Comparison of ENCODE assay signal across 8 cellular contexts in the genomic region with DNA sequence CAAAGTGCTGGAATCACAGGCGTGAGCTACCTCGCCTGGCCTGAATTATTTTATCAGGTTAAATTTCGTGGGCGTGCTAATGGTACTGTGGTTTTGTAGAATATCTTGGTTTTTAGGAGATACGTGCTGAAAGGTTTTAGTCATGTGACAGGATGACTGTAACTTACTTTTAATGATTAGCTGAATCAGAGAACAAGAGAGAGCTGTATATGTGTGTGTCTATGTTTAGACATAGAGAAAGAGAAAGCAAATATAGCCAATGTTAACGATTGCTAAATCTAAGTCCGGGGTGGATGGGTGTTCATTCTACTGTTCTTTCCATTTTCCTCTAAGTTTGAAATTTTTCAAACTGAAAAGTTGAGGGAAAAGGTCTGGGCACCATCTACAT. TPM values are rescaled to one million over a fixed set of nuclear protein-coding genes. Genes with fewer than 3 reads are reported as not detected.
DNase-seq lines count a peak whose midpoint lies in the region; ATAC-seq, FAIRE-seq and TF ChIP-seq lines count a peak whose summit lies in the region.

No MANE protein-coding gene starts in this region.

- H3K36me3 Mint-ChIP-seq in memory B cell: peaks cover 34% of the 10 kb centered on the region

- 65 to 73% (median 71%) methylated on average over 7 of the region's 7 CpGs for WGBS in heart left ventricle, 4 donors
- 93% methylated on average over 6 of the region's 7 CpGs for WGBS in K562 (ENCODE audit: insufficient coverage, low coverage, missing lambda C conversion rate)

- H3K79me2 ChIP-seq in K562 (ENCODE audit: control insufficient read depth, insufficient read depth, low read length): peaks cover 27% of the 10 kb centered on the region

- no TSS peak for BruUV-seq in K562 (replicated peaks; lab: Mats Ljungman, UMichigan)

- peak overlapping the region in 2 of 12 donors; percentile 4 to 8 for H3K4me3 ChIP-seq in heart left ventricle
- no peak overlapping the region for H3K4me3 ChIP-seq in K562
- no peak overlapping the region for H3K4me3 ChIP-seq in uterus

- no peak overlapping the region for H3K4me2 ChIP-seq in K562 (ENCODE audit: insufficient read depth, low read length)

- TF ChIP-seq RAD21 in K562 (CRISPR knock-in tag; conservative IDR thresholded peaks at IDR 0.05 in 1 of 2, IDR thresholded peaks at IDR 0.05 in 1 of 2): no peak

- H2AFZ ChIP-seq in K562 (ENCODE audit: low read depth, low read length): no peak overlapping the region

- H3K36me3 ChIP-seq in heart left ventricle (peaks cover 0 to 98% (median 90%) of the 10 kb centered on the region in 9 donors), K562 (ENCODE audit: control insufficient read depth, insufficient read depth, low read length) (peaks cover 98% of the 10 kb centered on the region), uterus (no peaks in the 10 kb centered on the region)

- TF ChIP-seq CTCF in heart left ventricle (IDR thresholded peaks at IDR 0.05) (no peak), K562 (IDR thresholded peaks at IDR 0.05 in 2 of 3, conservative IDR thresholded peaks at IDR 0.05 in 1 of 3; ENCODE audit: insufficient read depth in 2 of 3, low read depth in 1 of 3, low read length in 3 of 3) (no peak), uterus (IDR thresholded peaks at IDR 0.05) (no peak)

- no peaks in the 10 kb centered on the region for H3K9me3 Mint-ChIP-seq in memory B cell

- ATAC-seq in heart left ventricle (no peak), left cardiac atrium (no peak), K562 (no peak), memory B cell (ENCODE audit: low read depth) (no peak), left colon (no peak), GM18870 (IDR thresholded peaks at IDR 0.05; ENCODE audit: unreplicated experiment) (no peak)

- peaks cover 2% of the 10 kb centered on the region for H3K9me1 ChIP-seq in K562 (ENCODE audit: control insufficient read depth, insufficient read depth, low read length)

- H3K4me1 Mint-ChIP-seq in memory B cell: no peaks in the 10 kb centered on the region

- peak overlapping the region; percentile 67 for H3K27ac Mint-ChIP-seq in memory B cell

- DNase-seq in heart left ventricle: no peak
- no peak for DNase-seq in left cardiac atrium
- DNase-seq in K562 (ENCODE audit: extremely low read depth in 1 of 4, low spot score in 3 of 4): no peak
- no peak for DNase-seq in memory B cell (ENCODE audit: low spot score in 2 of 2)
- DNase-seq in uterus: no peak
- no peak for DNase-seq in left colon
- DNase-seq in superior temporal gyrus (ENCODE audit: extremely low spot score): no peak

- peak overlapping the region; percentile 61 to 90 (median 78) for H3K27ac ChIP-seq in heart left ventricle
- no peak overlapping the region for H3K27ac ChIP-seq in K562 (ENCODE audit: extremely low read depth, low read depth, low read length)
- H3K27ac ChIP-seq in uterus: peak overlapping the region; percentile 84 to 85

- H3K27me3 Mint-ChIP-seq in memory B cell: no peaks in the 10 kb centered on the region

- H3K27me3 ChIP-seq in heart left ventricle (no peaks in the 10 kb centered on the region), K562 (ENCODE audit: control insufficient read depth in 2 of 2, insufficient read depth in 2 of 2, low read length in 2 of 2) (no peaks in the 10 kb centered on the region), uterus (no peaks in the 10 kb centered on the region)

- no peaks in the 10 kb centered on the region for H4K20me1 ChIP-seq in K562 (replicated peaks; ENCODE audit: control insufficient read depth, insufficient read depth, low read length)

- no peak for TF ChIP-seq EP300 in K562 (IDR thresholded peaks at IDR 0.05; ENCODE audit: low read length)

- POLR2A ChIA-PET in K562 (lab: Yijun Ruan, JAX): interaction anchor here (0.6 to 0.7 kb wide), 2 partner anchors 181 to 419 kb away, joined by 3 read pairs; no protein-coding TSS in a partner anchor

- no peak overlapping the region for H3K4me3 Mint-ChIP-seq in memory B cell

- TF ChIP-seq POLR2A in heart left ventricle (IDR thresholded peaks at IDR 0.05): no peak
- no peak for TF ChIP-seq POLR2A in K562 (conservative IDR thresholded peaks at IDR 0.05)
- TF ChIP-seq POLR2A in uterus (IDR thresholded peaks at IDR 0.05): no peak

- H3K9ac ChIP-seq in K562 (ENCODE audit: insufficient read depth in 1 of 2, low read depth in 2 of 2, low read length in 2 of 2): no peak overlapping the region

- no peaks in the 10 kb centered on the region for H3K9me3 ChIP-seq in heart left ventricle
- no peaks in the 10 kb centered on the region for H3K9me3 ChIP-seq in K562 (replicated peaks; ENCODE audit: control insufficient read depth, insufficient read depth, low read depth, low read length)
- no peaks in the 10 kb centered on the region for H3K9me3 ChIP-seq in uterus

- intact Hi-C loops in heart left ventricle (cut with DNase I): loop anchor here in 1 of 10 donors (10.0 kb wide), 1 partner anchor 61 kb away; no protein-coding TSS in a partner anchor
- intact Hi-C loops in left cardiac atrium (cut with DNase I): loop anchor here in 1 of 2 donors (10.0 kb wide), 1 partner anchor 61 kb away; no protein-coding TSS in a partner anchor
- intact Hi-C loops in K562 (cut with micrococcal nuclease): no loop called here
- intact Hi-C loops in uterus (cut with DNase I; ENCODE audit: low total_unique reads): loop anchor here (10.0 kb wide), 1 partner anchor 79 kb away; the partner anchor contains the start of gene DNAL1
- intact Hi-C loops in left colon (cut with DNase I, micrococcal nuclease): loop anchor here in 1 of 2 donors (10.0 kb wide), 1 partner anchor 101 kb away; no protein-coding TSS in a partner anchor

- in situ Hi-C loops in K562 (cut with MboI): no loop called here

- FAIRE-seq in K562 (lab: Jason Lieb, UNC): no peak

- CTCF ChIA-PET in K562 (lab: Yijun Ruan, JAX; ENCODE audit: low intra/inter-chr PET ratio): no interaction called here

- H3K4me1 ChIP-seq in heart left ventricle (peaks cover 0 to 74% (median 51%) of the 10 kb centered on the region in 12 donors), K562 (replicated peaks in 1 of 2; ENCODE audit: control insufficient read depth in 2 of 2, insufficient read depth in 2 of 2, low read length in 2 of 2) (peaks cover 35 to 38% of the 10 kb centered on the region in 2 experiments), uterus (peaks cover 8 to 26% of the 10 kb centered on the region in 2 donors)

TF ChIP-seq in K562, 482 proteins besides CTCF, POLR2A, EP300 and RAD21:
- TF ChIP-seq JUND (IDR thresholded peaks at IDR 0.05; ENCODE audit: borderline replicate concordance, low read depth, low read length): no peak
- no peak for TF ChIP-seq JUND (tag; IDR thresholded peaks at IDR 0.05; ENCODE audit: borderline replicate concordance, low read depth, low read length)
- peak; percentile 55; the same call in 1 of the 2 replicates for TF ChIP-seq TFE3 (CRISPR knock-in tag; IDR thresholded peaks at IDR 0.05)

RNA-seq across cellular contexts. Expression of gene PNMA1, which starts 9.2 kb away (rescaled TPM):
- 10 to 100 TPM; 14.5 to 32.3 (median 25.9) TPM for total RNA-seq in heart left ventricle
- polyA plus RNA-seq in heart left ventricle: 10 to 100 TPM in 1 of 2 donors, 1 to 10 TPM in 1; 7.4 to 27.3 TPM
- total RNA-seq in left cardiac atrium: 10 to 100 TPM; 25.9 to 29.6 TPM
- total RNA-seq in K562 (2011; cell fraction: chromatin; rRNA removed; ENCODE audit: low replicate concordance): 5.1 and 6.7 TPM in 2 replicates
- total RNA-seq in K562 (2011; cell fraction: nucleolus; rRNA removed): 6.8 and 8.0 TPM in 2 replicates
- 8.8 and 9.7 TPM in 2 replicates for total RNA-seq in K562 (2011; cell fraction: nucleoplasm; rRNA removed)
- total RNA-seq in K562 (2014; rRNA removed): 4.6 and 4.7 TPM in 2 replicates
- 7.9 and 8.7 TPM in 2 replicates for total RNA-seq in K562 (2014; rRNA removed; fragmentation: Illumina TruSeq; extraction: Trizol)
- total RNA-seq in K562 (2015; rRNA removed; fragmentation: Illumina TruSeq; extraction: Trizol): 6.6 and 7.1 TPM in 2 replicates
- total RNA-seq in K562 (2021): 24.8 and 26.4 TPM in 2 replicates
- polyA plus RNA-seq in K562 (2011; rRNA removed): 7.5 and 11.3 TPM in 2 replicates
- polyA plus RNA-seq in K562 (2011; cell fraction: cytosol; rRNA removed): 6.3 and 7.9 TPM in 2 replicates
- polyA plus RNA-seq in K562 (2011; cell fraction: nucleus; rRNA removed): 6.2 and 6.9 TPM in 2 replicates
- polyA plus RNA-seq in K562 (2012): 18.6 and 26.5 TPM in 2 replicates
- 15.5 and 15.7 TPM in 2 replicates for polyA plus RNA-seq in K562 (2014; fragmentation: Illumina TruSeq; extraction: Trizol)
- polyA plus RNA-seq in K562 (2014; fragmentation: Nextera tagmentation; extraction: Ambion mirVana): 1 to 10 TPM; 1.7 to 2.4 TPM
- polyA plus RNA-seq in K562 (2014; rRNA removed): 12.7 and 15.1 TPM in 2 replicates
- 6.4 and 9.0 TPM in 2 replicates for polyA minus RNA-seq in K562 (2011; rRNA and poly(A)+ RNA removed)
- polyA minus RNA-seq in K562 (2011; cell fraction: cytosol; rRNA and poly(A)+ RNA removed): 4.3 and 7.6 TPM in 2 replicates
- 3.3 and 3.4 TPM in 2 replicates for polyA minus RNA-seq in K562 (2011; cell fraction: nucleus; rRNA and poly(A)+ RNA removed)
- 10 to 100 TPM; 12.6 to 58.0 (median 39.4) TPM for total RNA-seq in uterus
- total RNA-seq in left colon: 10 to 100 TPM; 15.3 to 47.1 TPM
